In the genomic region with DNA sequence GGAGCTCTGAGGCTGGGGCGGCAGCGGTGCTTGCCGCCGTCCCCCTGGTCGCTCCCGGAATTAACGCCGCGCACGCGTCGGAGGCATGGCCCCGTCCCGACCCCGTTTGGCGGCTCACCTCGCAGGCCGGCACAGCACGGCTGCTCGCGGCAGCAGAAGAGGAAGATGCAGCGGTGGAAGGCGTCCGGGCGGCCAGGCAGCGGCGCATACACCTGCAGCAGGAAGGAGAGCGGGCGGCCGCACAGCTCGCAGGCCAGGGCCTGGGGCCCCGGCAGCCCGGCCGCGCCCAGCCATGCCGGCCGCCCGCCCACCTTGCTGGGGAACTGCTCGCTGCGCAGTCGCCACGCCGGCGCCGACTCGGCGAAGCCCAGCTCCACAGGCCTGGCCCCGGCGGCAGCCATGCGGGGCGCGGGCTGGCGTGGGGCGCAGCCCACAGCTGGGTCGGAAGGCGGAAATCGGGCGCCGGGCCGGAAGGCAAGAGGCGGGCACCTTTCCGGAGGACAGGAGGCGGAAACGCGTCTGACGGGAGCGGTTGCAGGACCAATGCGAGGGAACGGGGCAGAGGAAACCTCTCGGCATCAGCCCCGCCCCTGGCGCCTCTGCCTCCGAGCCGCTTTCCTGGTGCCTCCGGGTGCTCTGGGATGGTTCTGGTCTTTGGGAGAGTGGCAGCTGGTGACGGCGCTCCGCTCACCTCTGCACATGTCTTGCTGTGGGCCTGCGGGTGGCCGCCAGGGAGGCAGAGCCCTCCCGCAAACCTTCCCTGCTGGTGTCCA, we compare ENCODE assay signal across 1 cellular context.
TF ChIP-seq lines count a peak whose summit lies in the region.

A gene with protein sequence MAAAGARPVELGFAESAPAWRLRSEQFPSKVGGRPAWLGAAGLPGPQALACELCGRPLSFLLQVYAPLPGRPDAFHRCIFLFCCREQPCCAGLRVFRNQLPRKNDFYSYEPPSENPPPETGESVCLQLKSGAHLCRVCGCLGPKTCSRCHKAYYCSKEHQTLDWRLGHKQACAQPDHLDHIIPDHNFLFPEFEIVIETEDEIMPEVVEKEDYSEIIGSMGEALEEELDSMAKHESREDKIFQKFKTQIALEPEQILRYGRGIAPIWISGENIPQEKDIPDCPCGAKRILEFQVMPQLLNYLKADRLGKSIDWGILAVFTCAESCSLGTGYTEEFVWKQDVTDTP (minus strand): TSS at position 457 of the 773 bp plus-strand sequence. CDS start 56 bp downstream, at position 401.

TF ChIP-seq in HepG2, 621 proteins besides CTCF, POLR2A, EP300 and RAD21 (continued from another document and continues in another):
- TF ChIP-seq, protein P1, sequence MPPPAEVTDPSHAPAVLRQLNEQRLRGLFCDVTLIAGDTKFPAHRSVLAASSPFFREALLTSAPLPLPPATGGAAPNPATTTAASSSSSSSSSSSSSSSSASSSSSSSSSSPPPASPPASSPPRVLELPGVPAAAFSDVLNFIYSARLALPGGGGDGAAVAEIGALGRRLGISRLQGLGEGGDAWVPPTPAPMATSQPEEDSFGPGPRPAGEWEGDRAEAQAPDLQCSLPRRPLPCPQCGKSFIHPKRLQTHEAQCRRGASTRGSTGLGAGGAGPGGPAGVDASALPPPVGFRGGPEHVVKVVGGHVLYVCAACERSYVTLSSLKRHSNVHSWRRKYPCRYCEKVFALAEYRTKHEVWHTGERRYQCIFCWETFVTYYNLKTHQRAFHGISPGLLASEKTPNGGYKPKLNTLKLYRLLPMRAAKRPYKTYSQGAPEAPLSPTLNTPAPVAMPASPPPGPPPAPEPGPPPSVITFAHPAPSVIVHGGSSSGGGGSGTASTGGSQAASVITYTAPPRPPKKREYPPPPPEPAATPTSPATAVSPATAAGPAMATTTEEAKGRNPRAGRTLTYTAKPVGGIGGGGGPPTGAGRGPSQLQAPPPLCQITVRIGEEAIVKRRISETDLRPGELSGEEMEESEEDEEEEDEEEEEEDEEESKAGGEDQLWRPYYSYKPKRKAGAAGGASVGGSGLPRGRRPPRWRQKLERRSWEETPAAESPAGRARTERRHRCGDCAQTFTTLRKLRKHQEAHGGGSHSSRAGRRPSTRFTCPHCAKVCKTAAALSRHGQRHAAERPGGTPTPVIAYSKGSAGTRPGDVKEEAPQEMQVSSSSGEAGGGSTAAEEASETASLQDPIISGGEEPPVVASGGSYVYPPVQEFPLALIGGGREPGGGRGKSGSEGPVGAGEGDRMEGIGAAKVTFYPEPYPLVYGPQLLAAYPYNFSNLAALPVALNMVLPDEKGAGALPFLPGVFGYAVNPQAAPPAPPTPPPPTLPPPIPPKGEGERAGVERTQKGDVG (CRISPR knock-in tag; IDR thresholded peaks at IDR 0.05; ENCODE audit: borderline replicate concordance), result no peak
- TF ChIP-seq DR1 (CRISPR knock-in tag; IDR thresholded peaks at IDR 0.05) (peak; percentile 79), ZNF441 (CRISPR knock-in tag; IDR thresholded peaks at IDR 0.05; ENCODE audit: borderline replicate concordance) (peak; percentile 89), GTF2F1 (IDR thresholded peaks at IDR 0.05; ENCODE audit: low read length) (no peak), ZNF564 (CRISPR knock-in tag; IDR thresholded peaks at IDR 0.05) (peak; percentile 71; the same call in 1 of the 2 replicates), ZNF746 (CRISPR knock-in tag; IDR thresholded peaks at IDR 0.05) (no peak; the same call in 1 of the 2 replicates), ZNF362 (CRISPR knock-in tag; IDR thresholded peaks at IDR 0.05; ENCODE audit: borderline replicate concordance) (no peak), NFE2L2 (IDR thresholded peaks at IDR 0.05; ENCODE audit: low read length) (no peak), ZNF138 (CRISPR knock-in tag; IDR thresholded peaks at IDR 0.05; ENCODE audit: low read depth) (no peak), STAG1 (CRISPR knock-in tag; IDR thresholded peaks at IDR 0.05) (0 out of 2 replicates have a peak, but pooled peaks have one; percentile 2), PRDM10 (CRISPR knock-in tag; IDR thresholded peaks at IDR 0.05; ENCODE audit: low read depth) (peak; percentile 38; the same call in 1 of the 2 replicates), TAF15 (IDR thresholded peaks at IDR 0.05; ENCODE audit: low read depth, low read length, poor library complexity, severe bottlenecking) (no peak), TP53 (CRISPR knock-in tag; conservative IDR thresholded peaks at IDR 0.05) (0 out of 2 replicates have a peak, but pooled peaks have one; percentile 18), HHEX (CRISPR knock-in tag; IDR thresholded peaks at IDR 0.05) (no peak), HMGXB4 (CRISPR knock-in tag; IDR thresholded peaks at IDR 0.05; ENCODE audit: borderline replicate concordance in 1 of 2, low read depth in 1 of 2) (peak; percentile 59 to 87; a peak in 3 of 4 replicates), ZC3H13 (CRISPR knock-in tag; IDR thresholded peaks at IDR 0.05) (no peak)
- TF ChIP-seq, protein P2, sequence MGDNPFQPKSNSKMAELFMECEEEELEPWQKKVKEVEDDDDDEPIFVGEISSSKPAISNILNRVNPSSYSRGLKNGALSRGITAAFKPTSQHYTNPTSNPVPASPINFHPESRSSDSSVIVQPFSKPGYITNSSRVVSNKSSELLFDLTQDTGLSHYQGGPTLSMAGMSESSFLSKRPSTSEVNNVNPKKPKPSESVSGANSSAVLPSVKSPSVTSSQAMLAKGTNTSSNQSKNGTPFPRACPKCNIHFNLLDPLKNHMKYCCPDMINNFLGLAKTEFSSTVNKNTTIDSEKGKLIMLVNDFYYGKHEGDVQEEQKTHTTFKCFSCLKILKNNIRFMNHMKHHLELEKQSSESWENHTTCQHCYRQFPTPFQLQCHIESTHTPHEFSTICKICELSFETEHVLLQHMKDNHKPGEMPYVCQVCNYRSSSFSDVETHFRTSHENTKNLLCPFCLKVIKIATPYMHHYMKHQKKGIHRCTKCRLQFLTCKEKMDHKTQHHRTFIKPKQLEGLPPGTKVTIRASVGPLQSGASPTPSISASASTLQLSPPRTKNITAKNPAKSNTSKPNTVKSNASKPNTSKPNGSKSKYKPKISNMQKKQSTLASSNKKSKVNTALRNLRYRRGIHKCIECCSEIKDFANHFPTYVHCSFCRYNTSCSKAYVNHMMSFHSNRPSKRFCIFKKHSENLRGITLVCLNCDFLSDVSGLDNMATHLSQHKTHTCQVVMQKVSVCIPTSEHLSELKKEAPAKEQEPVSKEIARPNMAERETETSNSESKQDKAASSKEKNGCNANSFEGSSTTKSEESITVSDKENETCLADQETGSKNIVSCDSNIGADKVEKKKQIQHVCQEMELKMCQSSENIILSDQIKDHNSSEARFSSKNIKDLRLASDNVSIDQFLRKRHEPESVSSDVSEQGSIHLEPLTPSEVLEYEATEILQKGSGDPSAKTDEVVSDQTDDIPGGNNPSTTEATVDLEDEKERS (CRISPR knock-in tag; IDR thresholded peaks at IDR 0.05), result peak; percentile 68
- TF ChIP-seq, protein P3, sequence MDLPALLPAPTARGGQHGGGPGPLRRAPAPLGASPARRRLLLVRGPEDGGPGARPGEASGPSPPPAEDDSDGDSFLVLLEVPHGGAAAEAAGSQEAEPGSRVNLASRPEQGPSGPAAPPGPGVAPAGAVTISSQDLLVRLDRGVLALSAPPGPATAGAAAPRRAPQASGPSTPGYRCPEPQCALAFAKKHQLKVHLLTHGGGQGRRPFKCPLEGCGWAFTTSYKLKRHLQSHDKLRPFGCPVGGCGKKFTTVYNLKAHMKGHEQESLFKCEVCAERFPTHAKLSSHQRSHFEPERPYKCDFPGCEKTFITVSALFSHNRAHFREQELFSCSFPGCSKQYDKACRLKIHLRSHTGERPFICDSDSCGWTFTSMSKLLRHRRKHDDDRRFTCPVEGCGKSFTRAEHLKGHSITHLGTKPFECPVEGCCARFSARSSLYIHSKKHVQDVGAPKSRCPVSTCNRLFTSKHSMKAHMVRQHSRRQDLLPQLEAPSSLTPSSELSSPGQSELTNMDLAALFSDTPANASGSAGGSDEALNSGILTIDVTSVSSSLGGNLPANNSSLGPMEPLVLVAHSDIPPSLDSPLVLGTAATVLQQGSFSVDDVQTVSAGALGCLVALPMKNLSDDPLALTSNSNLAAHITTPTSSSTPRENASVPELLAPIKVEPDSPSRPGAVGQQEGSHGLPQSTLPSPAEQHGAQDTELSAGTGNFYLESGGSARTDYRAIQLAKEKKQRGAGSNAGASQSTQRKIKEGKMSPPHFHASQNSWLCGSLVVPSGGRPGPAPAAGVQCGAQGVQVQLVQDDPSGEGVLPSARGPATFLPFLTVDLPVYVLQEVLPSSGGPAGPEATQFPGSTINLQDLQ (CRISPR knock-in tag; IDR thresholded peaks at IDR 0.05), result no peak; the same call in 1 of the 2 replicates
- TF ChIP-seq, protein P4, sequence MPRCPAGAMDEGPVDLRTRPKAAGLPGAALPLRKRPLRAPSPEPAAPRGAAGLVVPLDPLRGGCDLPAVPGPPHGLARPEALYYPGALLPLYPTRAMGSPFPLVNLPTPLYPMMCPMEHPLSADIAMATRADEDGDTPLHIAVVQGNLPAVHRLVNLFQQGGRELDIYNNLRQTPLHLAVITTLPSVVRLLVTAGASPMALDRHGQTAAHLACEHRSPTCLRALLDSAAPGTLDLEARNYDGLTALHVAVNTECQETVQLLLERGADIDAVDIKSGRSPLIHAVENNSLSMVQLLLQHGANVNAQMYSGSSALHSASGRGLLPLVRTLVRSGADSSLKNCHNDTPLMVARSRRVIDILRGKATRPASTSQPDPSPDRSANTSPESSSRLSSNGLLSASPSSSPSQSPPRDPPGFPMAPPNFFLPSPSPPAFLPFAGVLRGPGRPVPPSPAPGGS (CRISPR knock-in tag; IDR thresholded peaks at IDR 0.05), result peak; percentile 91
